In genomic region chr2:204260162-204260877, GRCh38 we compare ENCODE assay signal across 8 cellular contexts.
A peak's percentile ranks its signal among the peaks of the same experiment; 100 is the strongest.
DNase-seq lines count a peak whose midpoint lies in the region; ATAC-seq and TF ChIP-seq lines count a peak whose summit lies in the region.

No MANE protein-coding gene starts in this region.

- CTCF ChIA-PET in PC-3 (lab: Charles Lee) = interaction anchor here (0.6 to 0.8 kb wide), 5 partner anchors 23 to 1995 kb away, joined by 3 to 4 read pairs (median 3); no protein-coding TSS in a partner anchor

- POLR2A ChIA-PET in PC-3 (lab: Charles Lee; ENCODE audit: unreplicated experiment) = no interaction called here
- POLR2A ChIA-PET in activated naive CD8-positive, alpha-beta T cell treated with anti-CD3 and anti-CD28 coated beads, Interleukin-2, amount 10 ng/mL, durations not matched to agents 7 days and 5 days (lab: Charles Lee) = no interaction called here

- no peaks in the 10 kb centered on the region for H4K20me1 ChIP-seq in PC-3 (ENCODE audit: low read length)

- H3F3A ChIP-seq in PC-3 (ENCODE audit: low read length, unreplicated experiment) = no peaks in the 10 kb centered on the region

- ATAC-seq in GM18498 (IDR thresholded peaks at IDR 0.05; ENCODE audit: unreplicated experiment) (peak; percentile 78), PC-3 (peak; percentile 82), Right ventricle myocardium superior (ENCODE audit: poor library complexity) (peak; percentile 78)
- ATAC-seq in activated naive CD8-positive, alpha-beta T cell treated with anti-CD3 and anti-CD28 coated beads, Interleukin-2, amount 10 ng/mL, durations not matched to agents 7 days and 5 days (ENCODE audit: low read depth) = peak; percentile 45

- no peaks in the 10 kb centered on the region for H3K9me3 Mint-ChIP-seq in activated naive CD8-positive, alpha-beta T cell treated with anti-CD3 and anti-CD28 coated beads, Interleukin-2, amount 10 ng/mL, durations not matched to agents 7 days and 5 days

- intact Hi-C loops in PC-3 (cut with micrococcal nuclease) = loop anchor here (1.0 to 5.0 kb wide), 5 partner anchors 62 to 1552 kb away; no protein-coding TSS in a partner anchor
- intact Hi-C loops in Right ventricle myocardium superior (cut with DNase I) = loop anchor here (5.0 kb wide), 2 partner anchors 432 to 1417 kb away; no protein-coding TSS in a partner anchor

- peaks cover 40% of the 10 kb centered on the region for H3K4me1 ChIP-seq in HUES64 (ENCODE audit: insufficient read depth, low read length)
- peaks cover 12% of the 10 kb centered on the region for H3K4me1 ChIP-seq in PC-3 (ENCODE audit: insufficient read depth, low read length)

- peaks cover 48% of the 10 kb centered on the region for H3K27me3 Mint-ChIP-seq in activated naive CD8-positive, alpha-beta T cell treated with anti-CD3 and anti-CD28 coated beads, Interleukin-2, amount 10 ng/mL, durations not matched to agents 7 days and 5 days

- H3K4me3 ChIP-seq in HUES64 (ENCODE audit: low read length) = no peak overlapping the region
- no peak overlapping the region for H3K4me3 ChIP-seq in PC-3 (ENCODE audit: low read length)

- DNase-seq in ACHN (peak; percentile 80), PC-3 (peak; percentile 84), Right ventricle myocardium superior (peak; percentile 70), pulmonary artery endothelial cell (ENCODE audit: low read depth, low spot score) (peak; percentile 68), NOMO-1 (lab: John Stamatoyannopoulos, UW; ENCODE audit: unreplicated experiment in 2 of 2) (no peak)
- DNase-seq in activated naive CD8-positive, alpha-beta T cell treated with anti-CD3 and anti-CD28 coated beads, Interleukin-2, amount 10 ng/mL, durations not matched to agents 7 days and 5 days = no peak

- in situ Hi-C loops in ACHN (cut with HindIII; ENCODE audit: low pct_ligation_motif_present, low pct_unique_long_range_greater_than_20kb, low sequenced_read_pairs) = no loop called here

- H3K4me2 ChIP-seq in PC-3 (ENCODE audit: low read length) = no peak overlapping the region

- no peaks in the 10 kb centered on the region for H3K79me2 ChIP-seq in PC-3 (ENCODE audit: low read length)

- H3K9me3 ChIP-seq in HUES64 (ENCODE audit: insufficient read depth, low read depth, low read length) (no peaks in the 10 kb centered on the region), PC-3 (ENCODE audit: low read length) (no peaks in the 10 kb centered on the region)

- peak overlapping the region; percentile 19; the same call in 1 of the 2 replicates for H3K9ac ChIP-seq in HUES64 (ENCODE audit: low read depth, low read length)
- H3K9ac ChIP-seq in PC-3 (ENCODE audit: low read length) = no peak overlapping the region

- H3K9me2 ChIP-seq in PC-3 (replicated peaks; ENCODE audit: low read length) = no peaks in the 10 kb centered on the region

- H3K4me3 Mint-ChIP-seq in activated naive CD8-positive, alpha-beta T cell treated with anti-CD3 and anti-CD28 coated beads, Interleukin-2, amount 10 ng/mL, durations not matched to agents 7 days and 5 days = no peak overlapping the region

- BruUV-seq in PC-3 (replicated peaks; lab: Mats Ljungman, UMichigan) = no TSS peak

- no peak overlapping the region for H2AFZ ChIP-seq in PC-3 (ENCODE audit: low read length)

- no peaks in the 10 kb centered on the region for H3K36me3 Mint-ChIP-seq in activated naive CD8-positive, alpha-beta T cell treated with anti-CD3 and anti-CD28 coated beads, Interleukin-2, amount 10 ng/mL, durations not matched to agents 7 days and 5 days

- peak; percentile 93 for TF ChIP-seq CTCF in PC-3 (conservative IDR thresholded peaks at IDR 0.05; ENCODE audit: low read depth, low read length)

- no peaks in the 10 kb centered on the region for H3K27me3 ChIP-seq in HUES64 (ENCODE audit: insufficient read depth, low read length)
- 0 out of 2 replicates have a peak, but pooled peaks cover 2% of the 10 kb centered on the region for H3K27me3 ChIP-seq in PC-3 (ENCODE audit: low read length)

- no peak overlapping the region for H3K27ac Mint-ChIP-seq in activated naive CD8-positive, alpha-beta T cell treated with anti-CD3 and anti-CD28 coated beads, Interleukin-2, amount 10 ng/mL, durations not matched to agents 7 days and 5 days

- H3K36me3 ChIP-seq in HUES64 (ENCODE audit: insufficient read depth, low read length) (no peaks in the 10 kb centered on the region), PC-3 (ENCODE audit: low read depth, low read length) (no peaks in the 10 kb centered on the region)

- H3K27ac ChIP-seq in HUES64 (ENCODE audit: low read depth, low read length) (no peak overlapping the region), PC-3 (ENCODE audit: low read length) (no peak overlapping the region)

- WGBS in HUES64 = 36% methylated on average over 9 of the region's 9 CpGs

- H3K4me1 Mint-ChIP-seq in activated naive CD8-positive, alpha-beta T cell treated with anti-CD3 and anti-CD28 coated beads, Interleukin-2, amount 10 ng/mL, durations not matched to agents 7 days and 5 days = peaks cover 6% of the 10 kb centered on the region

Comparison
In these comparisons a context has a peak if more than half of its experiments do, and no peak if none do; other contexts are left out.
1. DNase-seq: peak in ACHN (single experiment), PC-3 (single experiment), Right ventricle myocardium superior (single experiment) and pulmonary artery endothelial cell (single experiment); none in activated naive CD8-positive, alpha-beta T cell treated with anti-CD3 and anti-CD28 coated beads, Interleukin-2, amount 10 ng/mL, durations not matched to agents 7 days and 5 days (single experiment) and NOMO-1 (0 of 2).
2. Peak in every context shown above with its lines, with median percentiles within 50 percentile points of each other: ATAC-seq.